In genomic region chr12:11171953-11172675, GRCh38 we compare ENCODE assay signal across 9 cellular contexts. TPM values are rescaled to one million over a fixed set of nuclear protein-coding genes. Genes with fewer than 3 reads are reported as not detected.
DNase-seq lines count a peak whose midpoint lies in the region; ATAC-seq, FAIRE-seq and TF ChIP-seq lines count a peak whose summit lies in the region.
"Had no signal": no experiment of that assay in that cellular context is flagged by ENCODE, and none has a peak within 500 bp of the region (broad histone marks: within the 10 kb centered on the region; RNA-seq: fewer than 3 reads in every experiment).

No MANE protein-coding gene starts in this region.

- H3K27me3 ChIP-seq in K562 (ENCODE audit: control insufficient read depth in 2 of 2, insufficient read depth in 2 of 2, low read length in 2 of 2): no peaks in the 10 kb centered on the region
- H3K27me3 ChIP-seq in liver (ENCODE audit: control insufficient read depth in 4 of 4, insufficient read depth in 4 of 4, low read length in 3 of 4): no peaks in the 10 kb centered on the region
- H3K27me3 ChIP-seq in tibial nerve: no peaks in the 10 kb centered on the region

- peaks cover 73% of the 10 kb centered on the region for H3K79me2 ChIP-seq in K562 (ENCODE audit: control insufficient read depth, insufficient read depth, low read length)

- CTCF ChIA-PET in K562 (lab: Yijun Ruan, JAX; ENCODE audit: low intra/inter-chr PET ratio): no interaction called here

- H3K27ac ChIP-seq in K562 (ENCODE audit: extremely low read depth, low read depth, low read length): peak overlapping the region; percentile 99
- peak overlapping the region; percentile 82 to 92 for H3K27ac ChIP-seq in liver (ENCODE audit: low read depth in 1 of 2, low read length in 2 of 2)
- peak overlapping the region in 3 of 4 donors; percentile 97 to 98 (median 98) for H3K27ac ChIP-seq in tibial nerve

- TF ChIP-seq RAD21 in K562 (CRISPR knock-in tag; conservative IDR thresholded peaks at IDR 0.05 in 1 of 2, IDR thresholded peaks at IDR 0.05 in 1 of 2) (no peak), liver (IDR thresholded peaks at IDR 0.05) (no peak)

- TF ChIP-seq EP300 in K562 (IDR thresholded peaks at IDR 0.05; ENCODE audit: low read length): no peak
- no peak for TF ChIP-seq EP300 in tibial nerve (IDR thresholded peaks at IDR 0.05)

- H3K9me1 ChIP-seq in K562 (ENCODE audit: control insufficient read depth, insufficient read depth, low read length): no peaks in the 10 kb centered on the region

- DNase-seq in NCI-H1092 treated with DMSO at 0.1 percent for 48 hours (lab: John Stamatoyannopoulos, UW): peak; percentile 58
- no peak for DNase-seq in NCI-H1092 (lab: John Stamatoyannopoulos, UW)
- peak; percentile 33 for DNase-seq in NCI-H2029 treated with DMSO at 0.1 percent for 48 hours (lab: John Stamatoyannopoulos, UW)
- peak in 1 of 4 experiments; percentile 5 for DNase-seq in K562 (ENCODE audit: extremely low read depth in 1 of 4, low spot score in 3 of 4)
- DNase-seq in tibial nerve (ENCODE audit: low spot score in 2 of 2): no peak
- DNase-seq in activated CD4-positive, alpha-beta T cell treated with anti-CD3 and anti-CD28 coated beads, Interleukin-2, amount 50 U/mL, for 4 hours: no peak
- DNase-seq in iPS-NIHi7 (ENCODE audit: extremely low spot score): no peak

- peak; percentile 48 for FAIRE-seq in K562 (lab: Jason Lieb, UNC)

- H3K4me3 ChIP-seq in K562 (peak overlapping the region; percentile 50), liver (ENCODE audit: low read depth in 1 of 3, low read length in 3 of 3) (peak overlapping the region; percentile 71 to 98 (median 72)), tibial nerve (peak overlapping the region; percentile 66 to 93 (median 80))

- H2AFZ ChIP-seq in K562 (ENCODE audit: low read depth, low read length): peak overlapping the region; percentile 94

- TF ChIP-seq POLR2A in K562 (conservative IDR thresholded peaks at IDR 0.05) (no peak), tibial nerve (IDR thresholded peaks at IDR 0.05) (no peak)

- intact Hi-C loops in K562 (cut with micrococcal nuclease): no loop called here

- TF ChIP-seq CTCF in K562 (IDR thresholded peaks at IDR 0.05 in 2 of 3, conservative IDR thresholded peaks at IDR 0.05 in 1 of 3; ENCODE audit: insufficient read depth in 2 of 3, low read depth in 1 of 3, low read length in 3 of 3) (no peak), liver (IDR thresholded peaks at IDR 0.05; ENCODE audit: low read depth, low read length, missing input control) (no peak), tibial nerve (IDR thresholded peaks at IDR 0.05) (no peak)

- peak overlapping the region; percentile 87 for H3K4me2 ChIP-seq in K562 (ENCODE audit: insufficient read depth, low read length)

- TSS peak; percentile 77 for BruUV-seq in K562 (replicated peaks; lab: Mats Ljungman, UMichigan)

- 0 out of 2 replicates have a peak, but pooled peaks cover 5% of the 10 kb centered on the region for H4K20me1 ChIP-seq in K562 (replicated peaks; ENCODE audit: control insufficient read depth, insufficient read depth, low read length)

- in situ Hi-C loops in K562 (cut with MboI): no loop called here

- H3K9me3 ChIP-seq in K562 (replicated peaks; ENCODE audit: control insufficient read depth, insufficient read depth, low read depth, low read length): no peaks in the 10 kb centered on the region
- H3K9me3 ChIP-seq in liver (ENCODE audit: control insufficient read depth in 4 of 4, low read length in 3 of 4): no peaks in the 10 kb centered on the region
- H3K9me3 ChIP-seq in tibial nerve: no peaks in the 10 kb centered on the region

- 0 out of 3 replicates have a peak, but pooled peaks have one; percentile 18 for ATAC-seq in K562

- under 1% methylated on average over 10 of the region's 10 CpGs for WGBS in K562 (ENCODE audit: insufficient coverage, low coverage, missing lambda C conversion rate)
- 5% methylated on average over 10 of the region's 10 CpGs for WGBS in liver
- WGBS in tibial nerve, 2 donors: 1 to 3% methylated on average over 10 of the region's 10 CpGs

- POLR2A ChIA-PET in K562 (lab: Yijun Ruan, JAX): interaction anchor here (0.8 to 2.1 kb wide), 5 partner anchors 9 to 64 kb away, joined by 3 to 12 read pairs (median 6); no protein-coding TSS in a partner anchor

- H3K9ac ChIP-seq in K562 (ENCODE audit: insufficient read depth in 1 of 2, low read depth in 2 of 2, low read length in 2 of 2) (peak overlapping the region; percentile 97 to 98; a peak in 3 of 4 replicates), liver (ENCODE audit: low read depth in 1 of 2, low read length in 2 of 2) (peak overlapping the region; percentile 68 to 94)

- H3K4me1 ChIP-seq in K562 (replicated peaks in 1 of 2; ENCODE audit: control insufficient read depth in 2 of 2, insufficient read depth in 2 of 2, low read length in 2 of 2) (peaks cover 6 to 14% of the 10 kb centered on the region in 2 experiments; a peak in 4 of 5 replicates), liver (ENCODE audit: control insufficient read depth in 4 of 4, insufficient read depth in 4 of 4, low read length in 3 of 4) (peaks cover 6 to 26% (median 15%) of the 10 kb centered on the region in 4 donors), tibial nerve (peaks cover 0 to 51% (median 22%) of the 10 kb centered on the region in 4 donors)

- peaks cover 29% of the 10 kb centered on the region; the same call in 2 of the 3 replicates for H3K36me3 ChIP-seq in K562 (ENCODE audit: control insufficient read depth, insufficient read depth, low read length)
- no peaks in the 10 kb centered on the region for H3K36me3 ChIP-seq in liver (ENCODE audit: control insufficient read depth in 4 of 4, insufficient read depth in 3 of 4, low read depth in 1 of 4, low read length in 3 of 4)
- H3K36me3 ChIP-seq in tibial nerve: peaks cover 0 to 4% (median 0%) of the 10 kb centered on the region in 3 donors

TF ChIP-seq in K562, 482 proteins besides CTCF, POLR2A, EP300 and RAD21 (continues in another document):
- TF ChIP-seq BCOR (IDR thresholded peaks at IDR 0.05): no peak

RNA-seq across cellular contexts. Expression of gene SMIM10L1, which starts 1.1 kb away (rescaled TPM):
- total RNA-seq in K562 (2011; cell fraction: chromatin; rRNA removed; ENCODE audit: low replicate concordance): 1.3 and 4.2 TPM in 2 replicates
- total RNA-seq in K562 (2011; cell fraction: nucleolus; rRNA removed): 1.2 and 1.8 TPM in 2 replicates
- total RNA-seq in K562 (2011; cell fraction: nucleoplasm; rRNA removed): 2.4 and 4.1 TPM in 2 replicates
- total RNA-seq in K562 (2014; rRNA removed) (8.8 and 9.7 TPM in 2 replicates), K562 (2014; rRNA removed; fragmentation: Illumina TruSeq; extraction: Trizol) (9.0 and 9.9 TPM in 2 replicates), K562 (2015; rRNA removed; fragmentation: Illumina TruSeq; extraction: Trizol) (10.1 and 10.3 TPM in 2 replicates), K562 (2021) (9.1 TPM in 2 replicates), liver (1 to 10 TPM; 4.9 to 6.3 TPM), tibial nerve (1 to 10 TPM; 7.5 to 9.6 (median 8.1) TPM)
- polyA plus RNA-seq in K562 (2011; rRNA removed) (3.6 and 4.7 TPM in 2 replicates), K562 (2014; fragmentation: Illumina TruSeq; extraction: Trizol) (6.9 and 8.1 TPM in 2 replicates), K562 (2014; fragmentation: Nextera tagmentation; extraction: Ambion mirVana) (1 to 10 TPM; 3.0 TPM), K562 (2014; rRNA removed) (11.6 and 12.1 TPM in 2 replicates), liver (1 to 10 TPM; 6.0 to 6.3 TPM)
- polyA plus RNA-seq in K562 (2011; cell fraction: cytosol; rRNA removed): 2.4 and 5.5 TPM in 2 replicates
- 2.2 and 2.6 TPM in 2 replicates for polyA plus RNA-seq in K562 (2011; cell fraction: nucleus; rRNA removed)
- polyA plus RNA-seq in K562 (2012): 10.3 and 12.8 TPM in 2 replicates
- polyA minus RNA-seq in K562 (2011; rRNA and poly(A)+ RNA removed): 2.3 and 3.0 TPM in 2 replicates
- polyA minus RNA-seq in K562 (2011; cell fraction: cytosol; rRNA and poly(A)+ RNA removed): 2.0 and 3.1 TPM in 2 replicates
- polyA minus RNA-seq in K562 (2011; cell fraction: nucleus; rRNA and poly(A)+ RNA removed): 2.6 and 5.8 TPM in 2 replicates

RNA-seq across cellular contexts. Expression of gene TAS2R42, which starts 14.6 kb away (rescaled TPM):
- not detected in 2 replicates for total RNA-seq in K562 (2011; cell fraction: chromatin; rRNA removed; ENCODE audit: low replicate concordance)
- not detected in 2 replicates for total RNA-seq in K562 (2011; cell fraction: nucleolus; rRNA removed)
- not detected in 2 replicates for total RNA-seq in K562 (2011; cell fraction: nucleoplasm; rRNA removed)
- total RNA-seq in K562 (2014; rRNA removed): not detected in 2 replicates
- total RNA-seq in K562 (2014; rRNA removed; fragmentation: Illumina TruSeq; extraction: Trizol): not detected in 2 replicates
- not detected in 2 replicates for total RNA-seq in K562 (2015; rRNA removed; fragmentation: Illumina TruSeq; extraction: Trizol)
- total RNA-seq in K562 (2021): not detected in 2 replicates
- polyA plus RNA-seq in K562 (2011; rRNA removed): not detected in 2 replicates
- not detected in 2 replicates for polyA plus RNA-seq in K562 (2011; cell fraction: cytosol; rRNA removed)
- polyA plus RNA-seq in K562 (2011; cell fraction: nucleus; rRNA removed): not detected in 2 replicates
- polyA plus RNA-seq in K562 (2012): not detected in 2 replicates
- not detected in 2 replicates for polyA plus RNA-seq in K562 (2014; fragmentation: Illumina TruSeq; extraction: Trizol)
- not detected for polyA plus RNA-seq in K562 (2014; fragmentation: Nextera tagmentation; extraction: Ambion mirVana)
- not detected in 2 replicates for polyA plus RNA-seq in K562 (2014; rRNA removed)
- not detected in 2 replicates for polyA minus RNA-seq in K562 (2011; rRNA and poly(A)+ RNA removed)
- not detected in 2 replicates for polyA minus RNA-seq in K562 (2011; cell fraction: cytosol; rRNA and poly(A)+ RNA removed)
- not detected in 2 replicates for polyA minus RNA-seq in K562 (2011; cell fraction: nucleus; rRNA and poly(A)+ RNA removed)
- total RNA-seq in liver: not detected
- polyA plus RNA-seq in liver: not detected
- total RNA-seq in tibial nerve: not detected
- polyA plus RNA-seq: adipose tissue had no signal

RNA-seq across cellular contexts. Expression of gene TAS2R30, which starts 37.7 kb away (rescaled TPM):
- 10.5 and 47.4 TPM in 2 replicates for total RNA-seq in K562 (2011; cell fraction: chromatin; rRNA removed; ENCODE audit: low replicate concordance)
- 4.2 and 9.1 TPM in 2 replicates for total RNA-seq in K562 (2011; cell fraction: nucleolus; rRNA removed)
- total RNA-seq in K562 (2011; cell fraction: nucleoplasm; rRNA removed): 26.9 and 65.7 TPM in 2 replicates
- total RNA-seq in K562 (2014; rRNA removed) (1.0 and 1.1 TPM in 2 replicates), K562 (2014; rRNA removed; fragmentation: Illumina TruSeq; extraction: Trizol) (4.0 and 4.9 TPM in 2 replicates), K562 (2015; rRNA removed; fragmentation: Illumina TruSeq; extraction: Trizol) (2.8 and 3.4 TPM in 2 replicates), K562 (2021) (0.87 and 0.93 TPM in 2 replicates), liver (10 to 100 TPM in 1 of 2 donors, 1 to 10 TPM in 1; 3.4 to 12.0 TPM), tibial nerve (1 to 10 TPM; 4.9 to 9.0 (median 6.3) TPM)
- polyA plus RNA-seq in K562 (2011; rRNA removed) (0.14 and 0.39 TPM in 2 replicates), K562 (2014; fragmentation: Illumina TruSeq; extraction: Trizol) (not detected in 2 replicates), K562 (2014; fragmentation: Nextera tagmentation; extraction: Ambion mirVana) (under 1 TPM in 1 of 2 experiments, not detected in 1; 0.11 TPM), K562 (2014; rRNA removed) (not detected in 2 replicates), liver (under 1 TPM in 1 of 2 donors, not detected in 1; 0.18 TPM)
- polyA plus RNA-seq in K562 (2011; cell fraction: cytosol; rRNA removed): not detected in 2 replicates
- 0.87 and 1.0 TPM in 2 replicates for polyA plus RNA-seq in K562 (2011; cell fraction: nucleus; rRNA removed)
- polyA plus RNA-seq in K562 (2012): 0.05 TPM in 1 of 2 replicates, not detected in the other
- polyA minus RNA-seq in K562 (2011; rRNA and poly(A)+ RNA removed): 10.9 and 14.6 TPM in 2 replicates
- not detected in 2 replicates for polyA minus RNA-seq in K562 (2011; cell fraction: cytosol; rRNA and poly(A)+ RNA removed)
- 14.5 and 21.8 TPM in 2 replicates for polyA minus RNA-seq in K562 (2011; cell fraction: nucleus; rRNA and poly(A)+ RNA removed)

Comparison
In these comparisons a context has a peak if more than half of its experiments do, and no peak if none do; other contexts are left out.
1. DNase-seq: peak in NCI-H1092 treated with DMSO at 0.1 percent for 48 hours (single experiment) and NCI-H2029 treated with DMSO at 0.1 percent for 48 hours (single experiment); none in NCI-H1092 (single experiment), tibial nerve (0 of 2), activated CD4-positive, alpha-beta T cell treated with anti-CD3 and anti-CD28 coated beads, Interleukin-2, amount 50 U/mL, for 4 hours (0 of 2) and iPS-NIHi7 (single experiment).
2. Peak in every context shown above with its lines, with median percentiles within 50 percentile points of each other: H3K27ac ChIP-seq and H3K4me3 ChIP-seq.